ENCODE assay signal across 8 cellular contexts in the genomic region with DNA sequence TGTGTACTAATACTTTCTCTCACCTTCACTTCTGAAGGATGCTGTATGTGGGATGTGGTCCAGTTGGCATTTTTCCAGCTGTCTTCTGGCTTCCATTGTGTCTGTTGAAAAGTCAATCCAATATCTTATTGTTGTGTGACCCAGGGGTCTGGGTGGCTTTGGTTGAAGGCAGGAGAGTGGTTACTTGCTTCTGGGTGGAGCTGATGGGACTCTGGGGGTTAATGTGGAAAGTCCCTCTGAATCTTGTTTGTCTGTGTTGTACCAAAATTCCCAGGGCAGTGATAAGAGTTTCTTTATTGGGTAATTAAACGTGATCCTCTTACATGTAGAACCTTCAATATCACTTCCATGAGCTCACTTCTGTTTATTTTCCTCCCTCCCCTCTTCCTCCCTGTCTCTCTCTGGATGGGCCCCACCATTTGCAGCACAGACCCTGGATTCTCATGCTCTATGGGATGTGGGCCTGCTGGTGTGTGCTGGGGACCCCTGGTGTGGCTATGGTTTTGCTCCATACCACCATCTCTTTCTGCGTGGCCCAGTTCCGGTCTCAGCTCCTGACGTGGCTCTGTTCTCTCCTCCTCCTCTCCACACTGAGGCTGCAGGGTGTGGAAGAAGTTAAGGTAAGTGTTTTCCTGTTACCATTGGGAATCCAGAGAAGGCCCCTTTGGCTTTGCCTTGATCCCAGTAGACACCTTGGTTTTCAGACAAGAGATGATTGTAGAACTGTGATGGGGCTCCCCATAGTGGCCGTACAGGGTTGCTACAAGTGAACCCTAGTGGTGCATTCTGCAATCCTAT.
DNase-seq lines count a peak whose midpoint lies in the region; ATAC-seq and TF ChIP-seq lines count a peak whose summit lies in the region.

No MANE protein-coding gene starts in this region.

- peaks cover 21% of the 10 kb centered on the region for H3K27me3 Mint-ChIP-seq in activated CD4-positive, alpha-beta memory T cell treated with anti-CD3 and anti-CD28 coated beads, Interleukin-2, amount 10 ng/mL, durations not matched to agents 7 days and 5 days
- H3K27me3 Mint-ChIP-seq in naive B cell = no peaks in the 10 kb centered on the region

- POLR2A ChIA-PET in activated CD4-positive, alpha-beta memory T cell treated with anti-CD3 and anti-CD28 coated beads, Interleukin-2, amount 10 ng/mL, durations not matched to agents 7 days and 5 days (lab: Charles Lee) = interaction anchor here (1.2 to 2.6 kb wide), 2 partner anchors 26 to 67 kb away, joined by 3 to 29 read pairs; no protein-coding TSS in a partner anchor

- DNase-seq in DMS114 treated with DMSO at 0.1 percent for 48 hours (lab: John Stamatoyannopoulos, UW; ENCODE audit: unreplicated experiment) = peak; percentile 60
- peak; percentile 33 for DNase-seq in NCI-H748 treated with DMSO at 0.1 percent for 48 hours (lab: John Stamatoyannopoulos, UW)
- peak; percentile 57 for DNase-seq in activated CD4-positive, alpha-beta memory T cell treated with anti-CD3 and anti-CD28 coated beads, Interleukin-2, amount 10 ng/mL, durations not matched to agents 7 days and 5 days
- peak; percentile 68 for DNase-seq in epidermal melanocyte (ENCODE audit: insufficient read length, low spot score)
- peak; percentile 16 for DNase-seq in naive B cell
- peak in 1 of 2 donors; percentile 41 for DNase-seq in tibial artery

- H3K36me3 Mint-ChIP-seq in activated CD4-positive, alpha-beta memory T cell treated with anti-CD3 and anti-CD28 coated beads, Interleukin-2, amount 10 ng/mL, durations not matched to agents 7 days and 5 days (ENCODE audit: low read depth) = no peaks in the 10 kb centered on the region
- peaks cover 8 to 12% of the 10 kb centered on the region in 2 donors for H3K36me3 Mint-ChIP-seq in naive B cell

- peak; percentile 72 to 75 for TF ChIP-seq CTCF in tibial artery (IDR thresholded peaks at IDR 0.05)

- no peak overlapping the region for H3K27ac Mint-ChIP-seq in activated CD4-positive, alpha-beta memory T cell treated with anti-CD3 and anti-CD28 coated beads, Interleukin-2, amount 10 ng/mL, durations not matched to agents 7 days and 5 days
- H3K27ac Mint-ChIP-seq in naive B cell = peak overlapping the region in 1 of 6 donors; percentile 70

- peaks cover 0 to 8% (median 0%) of the 10 kb centered on the region in 3 donors for H3K36me3 ChIP-seq in tibial artery

- H3K27ac ChIP-seq in tibial artery = no peak overlapping the region

- no peaks in the 10 kb centered on the region for H3K9me3 ChIP-seq in tibial artery

- H3K4me3 Mint-ChIP-seq in activated CD4-positive, alpha-beta memory T cell treated with anti-CD3 and anti-CD28 coated beads, Interleukin-2, amount 10 ng/mL, durations not matched to agents 7 days and 5 days = no peak overlapping the region
- H3K4me3 Mint-ChIP-seq in naive B cell = no peak overlapping the region

- no peaks in the 10 kb centered on the region for H3K27me3 ChIP-seq in tibial artery

- H3K4me1 ChIP-seq in tibial artery = peaks cover 0 to 3% (median 0%) of the 10 kb centered on the region in 4 donors

- no peak overlapping the region for H3K4me3 ChIP-seq in tibial artery

- H3K9me3 Mint-ChIP-seq in activated CD4-positive, alpha-beta memory T cell treated with anti-CD3 and anti-CD28 coated beads, Interleukin-2, amount 10 ng/mL, durations not matched to agents 7 days and 5 days = no peaks in the 10 kb centered on the region
- peaks cover 0 to 4% (median 0%) of the 10 kb centered on the region in 7 donors for H3K9me3 Mint-ChIP-seq in naive B cell

- CTCF ChIA-PET in activated CD4-positive, alpha-beta memory T cell treated with anti-CD3 and anti-CD28 coated beads, Interleukin-2, amount 10 ng/mL, durations not matched to agents 7 days and 5 days (lab: Charles Lee) = interaction anchor here (0.7 to 1.6 kb wide), 14 partner anchors 8 to 542 kb away, joined by 3 to 17 read pairs (median 4); no protein-coding TSS in a partner anchor

- intact Hi-C loops in tibial artery (cut with DNase I; ENCODE audit: low total_unique reads) = loop anchor here (10.0 kb wide), 1 partner anchor 255 kb away; no protein-coding TSS in a partner anchor

- peaks cover 16% of the 10 kb centered on the region for H3K4me1 Mint-ChIP-seq in activated CD4-positive, alpha-beta memory T cell treated with anti-CD3 and anti-CD28 coated beads, Interleukin-2, amount 10 ng/mL, durations not matched to agents 7 days and 5 days
- H3K4me1 Mint-ChIP-seq in naive B cell = peaks cover 0 to 5% (median 0%) of the 10 kb centered on the region in 3 donors

- ATAC-seq in GM19463 (IDR thresholded peaks at IDR 0.05; ENCODE audit: unreplicated experiment) (peak; percentile 87), HG03469 (IDR thresholded peaks at IDR 0.05; ENCODE audit: unreplicated experiment) (peak; percentile 86), naive B cell (ENCODE audit: low read depth in 2 of 2) (peak; percentile 40 to 50)
